ENCODE assay signal across 8 cellular contexts in the genomic region with DNA sequence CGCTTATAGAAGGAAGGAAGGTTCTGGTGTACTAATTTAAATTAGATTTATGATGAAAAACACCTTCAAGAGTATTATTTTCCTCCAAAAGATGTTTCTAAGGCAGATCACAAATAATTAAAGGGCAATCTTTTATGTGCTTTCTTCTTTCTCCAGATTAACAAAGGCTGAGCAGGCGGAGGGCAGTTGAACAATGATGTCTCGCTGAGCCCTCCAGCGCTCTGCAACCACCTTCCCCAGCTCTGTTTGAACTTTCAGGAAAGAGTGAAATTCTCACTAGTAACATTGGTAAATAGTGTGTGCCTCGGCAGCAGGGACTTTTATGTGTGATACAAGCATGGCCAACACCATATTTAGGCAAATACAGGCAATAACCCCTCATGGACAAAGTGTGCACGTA.
"Had no signal": no experiment of that assay in that cellular context is flagged by ENCODE, and none has a peak within 500 bp of the region (broad histone marks: within the 10 kb centered on the region; RNA-seq: fewer than 3 reads in every experiment).

No MANE protein-coding gene starts in this region.

- ATAC-seq: HCT116, HepG2 had no signal

- H3K27ac ChIP-seq: GM23248, HL-60 had no signal

- H3K9me3 ChIP-seq: HAP-1 had no signal

- H2AFZ ChIP-seq: GM23248 had no signal

- H3K4me3 Mint-ChIP-seq: HFFc6, IgD-negative memory B cell had no signal

- H3K4me3 ChIP-seq: GM23248, HAP-1 had no signal

- H3K4me1 ChIP-seq: HAP-1 had no signal

- H3K36me3 ChIP-seq: HAP-1 had no signal

- H3K9ac ChIP-seq: GM23248 had no signal

- H3K27ac Mint-ChIP-seq: HFFc6, IgD-negative memory B cell had no signal

- DNase-seq: GM23248, HFFc6, KBM-7 had no signal
